In the genomic region with DNA sequence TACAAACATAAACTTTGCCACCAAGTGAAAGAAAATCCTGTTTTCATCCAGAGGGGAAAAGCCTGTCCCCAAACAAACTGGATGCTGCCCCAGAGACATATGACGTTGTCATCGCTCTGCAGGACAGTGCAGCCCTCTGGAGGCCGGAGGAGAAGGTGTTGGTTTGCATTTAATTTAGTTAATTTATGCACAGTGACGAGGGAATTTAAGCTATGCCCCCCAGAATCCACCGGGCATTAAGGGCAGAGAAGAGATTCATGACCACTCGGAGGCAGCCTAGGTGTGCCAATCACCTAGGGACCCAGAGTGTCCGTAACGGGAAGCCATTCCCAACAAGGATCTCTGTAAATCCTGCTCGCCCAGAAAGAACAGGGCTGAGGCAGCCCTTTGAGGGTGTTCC, we compare ENCODE assay signal across 8 cellular contexts. TPM values are rescaled to one million over a fixed set of nuclear protein-coding genes. Genes with fewer than 3 reads are reported as not detected.
A peak's percentile ranks its signal among the peaks of the same experiment; 100 is the strongest.
DNase-seq lines count a peak whose midpoint lies in the region; TF ChIP-seq lines count a peak whose summit lies in the region.

No MANE protein-coding gene starts in this region.

- H3K27me3 ChIP-seq in adrenal gland, result no peaks in the 10 kb centered on the region
- no peaks in the 10 kb centered on the region for H3K27me3 ChIP-seq in iPS-20b (ENCODE audit: insufficient read depth, low read length)

- peak overlapping the region; percentile 73 for H3K27ac Mint-ChIP-seq in HFFc6

- H3K27ac ChIP-seq in adrenal gland, result peak overlapping the region in 4 of 5 donors; percentile 7 to 87 (median 82)
- no peak overlapping the region for H3K27ac ChIP-seq in iPS-20b (ENCODE audit: low read length)
- H3K27ac ChIP-seq in substantia nigra (ENCODE audit: low read depth, low read length, poor library complexity, severe bottlenecking), result peak overlapping the region; percentile 49

- in situ Hi-C loops in GM13976 (cut with MboI; ENCODE audit: low sequenced_read_pairs, unreplicated experiment), result no loop called here

- intact Hi-C loops in adrenal gland (cut with DNase I), result loop anchor here in 1 of 2 donors (10.0 kb wide), 1 partner anchor 85 kb away; a partner anchor contains a TSS

- H3K4me1 ChIP-seq in adrenal gland (replicated peaks in 1 of 2) (peaks cover 27 to 49% of the 10 kb centered on the region in 2 donors), iPS-20b (ENCODE audit: insufficient read depth, low read length) (peaks cover 31% of the 10 kb centered on the region)

- no peaks in the 10 kb centered on the region for H3K36me3 ChIP-seq in adrenal gland (replicated peaks in 1 of 2)
- H3K36me3 ChIP-seq in iPS-20b (ENCODE audit: insufficient read depth, low read depth, low read length), result peaks cover 7% of the 10 kb centered on the region; the same call in 1 of the 2 replicates

- 17 to 38% (median 25%) methylated on average over 8 to 9 of the region's 9 CpGs for WGBS in adrenal gland, 4 donors

- H3K4me3 Mint-ChIP-seq in HFFc6, result peak overlapping the region; percentile 79

- TF ChIP-seq POLR2A in adrenal gland (IDR thresholded peaks at IDR 0.05), result no peak

- no peaks in the 10 kb centered on the region for H3K36me3 Mint-ChIP-seq in HFFc6 (ENCODE audit: low read depth)

- 0 out of 2 replicates have a peak overlapping the region, but pooled peaks have one; percentile 3 for H3K9ac ChIP-seq in iPS-20b (ENCODE audit: low read depth, low read length)

- no peaks in the 10 kb centered on the region for H3K9me3 Mint-ChIP-seq in HFFc6

- H3K4me1 Mint-ChIP-seq in HFFc6 (ENCODE audit: low read depth), result peaks cover 49% of the 10 kb centered on the region

- H3K9me3 ChIP-seq in adrenal gland (replicated peaks in 1 of 3) (no peaks in the 10 kb centered on the region), iPS-20b (ENCODE audit: insufficient read depth, low read depth, low read length) (no peaks in the 10 kb centered on the region)

- peak; percentile 43 for TF ChIP-seq CTCF in AG09319 (IDR thresholded peaks at IDR 0.05; ENCODE audit: low read depth, low read length)
- peak; percentile 74 for TF ChIP-seq CTCF in HFFc6 (IDR thresholded peaks at IDR 0.05)
- TF ChIP-seq CTCF in adrenal gland (IDR thresholded peaks at IDR 0.05), result peak; percentile 42 to 57 (median 50)
- TF ChIP-seq CTCF in GM13976 (IDR thresholded peaks at IDR 0.05; ENCODE audit: borderline replicate concordance, control extremely low read depth, extremely low read depth, insufficient read depth, missing control alignments), result no peak

- H3K4me3 ChIP-seq in adrenal gland, result peak overlapping the region in 1 of 4 donors; percentile 46
- no peak overlapping the region for H3K4me3 ChIP-seq in iPS-20b (ENCODE audit: low read length)

- DNase-seq in AG09319 (ENCODE audit: extremely low read depth, low read depth) (no peak), HFFc6 (peak; percentile 20), adrenal gland (peak in 6 of 7 donors; percentile 51 to 69 (median 58)), substantia nigra (lab: John Stamatoyannopoulos, UW) (peak in 30 of 49 donors; percentile 13 to 76 (median 46)), HuH-7 (ENCODE audit: low spot score) (no peak), GM13976 (ENCODE audit: low spot score) (no peak)
- no peak for DNase-seq in stimulated activated CD4-positive, alpha-beta T cell treated with anti-CD3 and anti-CD28 coated beads, Interleukin-1b, Interleukin-23, amount 100 ng/mL, for 48 hours

- no peaks in the 10 kb centered on the region for H3K27me3 Mint-ChIP-seq in HFFc6 (ENCODE audit: insufficient read depth)

RNA-seq across cellular contexts. Expression of a gene that starts 45.1 kb away (rescaled TPM):
- 1 to 10 TPM; 1.9 to 2.8 (median 2.2) TPM for total RNA-seq in HFFc6 (2021; fragmentation: NEBNext Ultra II Directional; extraction: Animal tissue kit (Norgen Biotek cat#: 25700))
- total RNA-seq in adrenal gland, result 10 to 100 TPM in 7 of 8 donors, 1 to 10 TPM in 1; 10.0 to 30.9 (median 14.4) TPM
- 10 to 100 TPM; 13.4 to 30.6 (median 20.3) TPM for polyA plus RNA-seq in adrenal gland

Comparison
In these comparisons a context has a peak if more than half of its experiments do, and no peak if none do; other contexts are left out.
1. DNase-seq: peak in HFFc6 (single experiment), adrenal gland (6 of 7) and substantia nigra (30 of 49); none in AG09319 (single experiment), HuH-7 (single experiment), stimulated activated CD4-positive, alpha-beta T cell treated with anti-CD3 and anti-CD28 coated beads, Interleukin-1b, Interleukin-23, amount 100 ng/mL, for 48 hours (single experiment) and GM13976 (single experiment).